ENCODE assay signal across 9 cellular contexts in genomic region chr3:65597225-65597951, GRCh38.
DNase-seq lines count a peak whose midpoint lies in the region; ATAC-seq and TF ChIP-seq lines count a peak whose summit lies in the region.
"Had no signal": no experiment of that assay in that cellular context is flagged by ENCODE, and none has a peak within 500 bp of the region (broad histone marks: within the 10 kb centered on the region; RNA-seq: fewer than 3 reads in every experiment).

No MANE protein-coding gene starts in this region.

- H3K4me3 Mint-ChIP-seq in activated naive CD4-positive, alpha-beta T cell treated with anti-CD3 and anti-CD28 coated beads for 36 hours, result no peak overlapping the region

- DNase-seq in brain microvascular endothelial cell (no peak), inferior parietal cortex (ENCODE audit: extremely low spot score) (peak; percentile 67), NCI-H1694 treated with DMSO at 0.1 percent for 48 hours (lab: John Stamatoyannopoulos, UW) (no peak), DMS114 treated with DMSO at 0.1 percent for 48 hours (lab: John Stamatoyannopoulos, UW; ENCODE audit: unreplicated experiment) (no peak)
- no peak for DNase-seq in activated naive CD4-positive, alpha-beta T cell treated with anti-CD3 and anti-CD28 coated beads for 36 hours
- DNase-seq: HCEC 1CT had no signal

- peaks cover 33% of the 10 kb centered on the region for H3K27me3 Mint-ChIP-seq in activated naive CD4-positive, alpha-beta T cell treated with anti-CD3 and anti-CD28 coated beads for 36 hours (ENCODE audit: low read depth)

- ATAC-seq in GM18861 (IDR thresholded peaks at IDR 0.05; ENCODE audit: unreplicated experiment), result no peak

- no peaks in the 10 kb centered on the region for H3K9me3 ChIP-seq in HUES48 (ENCODE audit: control insufficient read depth, insufficient read depth, low read length)
- no peaks in the 10 kb centered on the region for H3K9me3 ChIP-seq in stomach smooth muscle (ENCODE audit: control insufficient read depth in 2 of 2, low read length in 2 of 2)

- in situ Hi-C loops in brain microvascular endothelial cell (cut with HindIII; ENCODE audit: low pct_ligation_motif_present, low sequenced_read_pairs), result no loop called here

- H3K4me1 ChIP-seq in HUES48 (ENCODE audit: control insufficient read depth, insufficient read depth, low read length) (peaks cover 63% of the 10 kb centered on the region), stomach smooth muscle (ENCODE audit: control insufficient read depth, insufficient read depth, low read length) (peaks cover 2% of the 10 kb centered on the region)

- H3K9me3 Mint-ChIP-seq in activated naive CD4-positive, alpha-beta T cell treated with anti-CD3 and anti-CD28 coated beads for 36 hours, result no peaks in the 10 kb centered on the region

- no peak overlapping the region for H3K27ac Mint-ChIP-seq in activated naive CD4-positive, alpha-beta T cell treated with anti-CD3 and anti-CD28 coated beads for 36 hours

- H3K4me1 Mint-ChIP-seq in activated naive CD4-positive, alpha-beta T cell treated with anti-CD3 and anti-CD28 coated beads for 36 hours (ENCODE audit: low read depth), result no peaks in the 10 kb centered on the region

- H3K27ac ChIP-seq in HUES48 (ENCODE audit: low read depth, low read length), result peak overlapping the region; percentile 99
- H3K27ac ChIP-seq in brain microvascular endothelial cell, result no peak overlapping the region
- H3K27ac ChIP-seq in stomach smooth muscle (ENCODE audit: low read length), result no peak overlapping the region

- H3K4me3 ChIP-seq in HUES48 (ENCODE audit: low read depth, low read length), result peak overlapping the region; percentile 75
- H3K4me3 ChIP-seq in brain microvascular endothelial cell (ENCODE audit: low read depth, low read length), result peak overlapping the region; percentile 46
- H3K4me3 ChIP-seq in stomach smooth muscle (ENCODE audit: low read length in 2 of 2), result peak overlapping the region; percentile 58 to 66

- H3K36me3 ChIP-seq in HUES48 (ENCODE audit: control insufficient read depth, insufficient read depth, low read length), result no peaks in the 10 kb centered on the region
- no peaks in the 10 kb centered on the region for H3K36me3 ChIP-seq in brain microvascular endothelial cell (replicated peaks)
- H3K36me3 ChIP-seq in stomach smooth muscle (ENCODE audit: control insufficient read depth in 2 of 2, insufficient read depth in 2 of 2, low read length in 2 of 2), result no peaks in the 10 kb centered on the region

- no peaks in the 10 kb centered on the region for H3K36me3 Mint-ChIP-seq in activated naive CD4-positive, alpha-beta T cell treated with anti-CD3 and anti-CD28 coated beads for 36 hours (ENCODE audit: low read depth)

- peak overlapping the region; percentile 96 for H3K9ac ChIP-seq in HUES48 (ENCODE audit: low read depth, low read length)
- H3K9ac ChIP-seq in stomach smooth muscle (ENCODE audit: low read length in 2 of 2), result peak overlapping the region in 1 of 2 donors; percentile 29

- intact Hi-C loops in activated naive CD4-positive, alpha-beta T cell treated with anti-CD3 and anti-CD28 coated beads for 36 hours (cut with micrococcal nuclease), result no loop called here

- no peak for TF ChIP-seq CTCF in brain microvascular endothelial cell (IDR thresholded peaks at IDR 0.05; ENCODE audit: low read depth, low read length, missing control alignments)

- H3K27me3 ChIP-seq in HUES48 (ENCODE audit: control insufficient read depth, insufficient read depth, low read length) (no peaks in the 10 kb centered on the region), brain microvascular endothelial cell (replicated peaks) (no peaks in the 10 kb centered on the region), stomach smooth muscle (ENCODE audit: control insufficient read depth in 1 of 2, insufficient read depth in 2 of 2, low read length in 2 of 2) (peaks cover 0 to 4% of the 10 kb centered on the region in 2 donors)

- CTCF ChIA-PET in activated naive CD4-positive, alpha-beta T cell treated with anti-CD3 and anti-CD28 coated beads for 36 hours (lab: Charles Lee), result interaction anchor here (0.6 kb wide), 1 partner anchor 151 kb away, joined by 3 read pairs; no protein-coding TSS in a partner anchor
